Comparison of ENCODE assay signal across 14 cellular contexts in genomic region chr10:90779573-90779972, GRCh38.
A peak's percentile ranks its signal among the peaks of the same experiment; 100 is the strongest.
DNase-seq lines count a peak whose midpoint lies in the region; ATAC-seq and TF ChIP-seq lines count a peak whose summit lies in the region.
"Had no signal": no experiment of that assay in that cellular context is flagged by ENCODE, and none has a peak within 500 bp of the region (broad histone marks: within the 10 kb centered on the region; RNA-seq: fewer than 3 reads in every experiment).

No MANE protein-coding gene starts in this region.

- H3K4me1 ChIP-seq in cardiac muscle cell (ENCODE audit: low read depth) (no peaks in the 10 kb centered on the region), left ventricle myocardium inferior (no peaks in the 10 kb centered on the region), OCI-LY3 (ENCODE audit: low read length) (0 out of 2 replicates have a peak, but pooled peaks cover 2% of the 10 kb centered on the region)
- H3K4me1 ChIP-seq: Peyer's patch had no signal

- no peaks in the 10 kb centered on the region for H4K20me1 ChIP-seq in OCI-LY3 (ENCODE audit: insufficient read depth, low read length)

- H3K27me3 ChIP-seq in cardiac muscle cell, result no peaks in the 10 kb centered on the region
- peaks cover 4% of the 10 kb centered on the region for H3K27me3 ChIP-seq in left ventricle myocardium inferior (ENCODE audit: low read depth)
- H3K27me3 ChIP-seq in OCI-LY3 (ENCODE audit: low read depth, low read length), result no peaks in the 10 kb centered on the region
- H3K27me3 ChIP-seq: Peyer's patch had no signal

- peak overlapping the region; percentile 46; the same call in 1 of the 2 replicates for H2AFZ ChIP-seq in OCI-LY3 (ENCODE audit: low read depth, low read length)

- H3K36me3 ChIP-seq in cardiac muscle cell (no peaks in the 10 kb centered on the region), left ventricle myocardium inferior (no peaks in the 10 kb centered on the region), OCI-LY3 (replicated peaks; ENCODE audit: low read depth, low read length) (no peaks in the 10 kb centered on the region)
- H3K36me3 ChIP-seq: Peyer's patch had no signal

- intact Hi-C loops in left ventricle myocardium inferior (cut with micrococcal nuclease), result no loop called here

- no peaks in the 10 kb centered on the region for H3K9me3 ChIP-seq in cardiac muscle cell (ENCODE audit: low read depth)
- H3K9me3 ChIP-seq in left ventricle myocardium inferior (replicated peaks), result no peaks in the 10 kb centered on the region
- no peaks in the 10 kb centered on the region for H3K9me3 ChIP-seq in OCI-LY3 (ENCODE audit: insufficient read depth, low read length)
- H3K9me3 ChIP-seq: Peyer's patch had no signal

- H3K79me2 ChIP-seq in OCI-LY3 (ENCODE audit: low read length), result no peaks in the 10 kb centered on the region

- TF ChIP-seq CTCF in cardiac muscle cell (IDR thresholded peaks at IDR 0.05; ENCODE audit: low read depth, low read length) (peak; percentile 30), left ventricle myocardium inferior (IDR thresholded peaks at IDR 0.05; ENCODE audit: borderline replicate concordance) (no peak), OCI-LY3 (IDR thresholded peaks at IDR 0.05; ENCODE audit: low read depth, low read length) (peak; percentile 33), fibroblast of mammary gland (conservative IDR thresholded peaks at IDR 0.05; ENCODE audit: control insufficient read depth, insufficient read depth, low read depth, low read length) (peak; percentile 55)

- ATAC-seq in GM19397 (IDR thresholded peaks at IDR 0.05; ENCODE audit: unreplicated experiment) (no peak), GM19023 (IDR thresholded peaks at IDR 0.05; ENCODE audit: unreplicated experiment) (no peak)

- H3K4me2 ChIP-seq in OCI-LY3 (ENCODE audit: low read length), result no peak overlapping the region

- H3K27ac ChIP-seq in cardiac muscle cell (no peak overlapping the region), left ventricle myocardium inferior (replicated peaks) (no peak overlapping the region), OCI-LY3 (ENCODE audit: low read length) (no peak overlapping the region)
- H3K27ac ChIP-seq: Peyer's patch had no signal

- H3K9ac ChIP-seq in OCI-LY3 (ENCODE audit: low read length), result no peak overlapping the region

- H3K4me3 ChIP-seq in cardiac muscle cell (no peak overlapping the region), left ventricle myocardium inferior (no peak overlapping the region), OCI-LY3 (ENCODE audit: low read length) (no peak overlapping the region), fibroblast of mammary gland (ENCODE audit: control insufficient read depth, low read depth, low read length) (no peak overlapping the region)
- H3K4me3 ChIP-seq: Peyer's patch had no signal

- DNase-seq in cardiac muscle cell (ENCODE audit: low read depth in 1 of 2, low spot score in 1 of 2), result no peak
- no peak for DNase-seq in left ventricle myocardium inferior
- peak; percentile 49 for DNase-seq in fibroblast of mammary gland (ENCODE audit: low read depth)
- no peak for DNase-seq in hippocampal formation (lab: John Stamatoyannopoulos, UW)
- no peak for DNase-seq in SW 1271 (lab: John Stamatoyannopoulos, UW)
- DNase-seq: C1 segment of cervical spinal cord; KG1; kidney; Peyer's patch; retina; stimulated activated CD8-positive, alpha-beta memory T cell treated with anti-CD3 and anti-CD28 coated beads, Interleukin-4, amount 100 ng/mL, for 48 hours had no signal
